ENCODE assay signal across 13 cellular contexts in genomic region chr1:16984717-16985116, GRCh38. TPM values are rescaled to one million over a fixed set of nuclear protein-coding genes. Genes with fewer than 3 reads are reported as not detected.
DNase-seq lines count a peak whose midpoint lies in the region; ATAC-seq and TF ChIP-seq lines count a peak whose summit lies in the region.
"Had no signal": no experiment of that assay in that cellular context is flagged by ENCODE, and none has a peak within 500 bp of the region (broad histone marks: within the 10 kb centered on the region; RNA-seq: fewer than 3 reads in every experiment).

No MANE protein-coding gene starts in this region.

- H3K9me3 ChIP-seq in MG63 (no peaks in the 10 kb centered on the region), HAP-1 (no peaks in the 10 kb centered on the region)

- no peak for ATAC-seq in stimulated activated naive CD8-positive, alpha-beta T cell treated with anti-CD3 and anti-CD28 coated beads, Interleukin-15, amount 100 ng/mL, for 72 hours

- DNase-seq in MG63 (peak; percentile 100), dermis blood vessel endothelial cell (peak; percentile 95), mesothelial cell of epicardium (ENCODE audit: low spot score in 2 of 2, unreplicated experiment in 2 of 2) (peak in 1 of 2 experiments; percentile 61), NCI-H526 (lab: John Stamatoyannopoulos, UW) (no peak), HAP-1 (ENCODE audit: low spot score in 2 of 2) (no peak), cerebellum (ENCODE audit: low spot score) (no peak)
- DNase-seq in stimulated activated naive CD8-positive, alpha-beta T cell treated with anti-CD3 and anti-CD28 coated beads, Interleukin-15, amount 100 ng/mL, for 72 hours = no peak
- DNase-seq: activated effector memory CD4-positive, alpha-beta T cell treated with Interleukin-2 at 50 U/mL for 16 hours; NCI-H1417; stimulated activated CD4-positive, alpha-beta T cell treated with anti-CD3 and anti-CD28 coated beads, Interleukin-12 subunit alpha, Interleukin-12 subunit beta, amount 100 ng/mL, for 4 hours; T-helper 2 cell had no signal

- peaks cover 28% of the 10 kb centered on the region for H3K4me1 Mint-ChIP-seq in mesothelial cell of epicardium
- peaks cover 12% of the 10 kb centered on the region for H3K4me1 Mint-ChIP-seq in stimulated activated naive CD8-positive, alpha-beta T cell treated with anti-CD3 and anti-CD28 coated beads, Interleukin-15, amount 100 ng/mL, for 72 hours

- no peak overlapping the region for H3K4me3 Mint-ChIP-seq in mesothelial cell of epicardium
- H3K4me3 Mint-ChIP-seq in stimulated activated naive CD8-positive, alpha-beta T cell treated with anti-CD3 and anti-CD28 coated beads, Interleukin-15, amount 100 ng/mL, for 72 hours = no peak overlapping the region
- H3K4me3 Mint-ChIP-seq: B cell had no signal

- H3K4me1 ChIP-seq in HAP-1 = no peaks in the 10 kb centered on the region

- peaks cover 3% of the 10 kb centered on the region for H3K36me3 Mint-ChIP-seq in mesothelial cell of epicardium

- H3K27ac Mint-ChIP-seq in mesothelial cell of epicardium = peak overlapping the region; percentile 88
- H3K27ac Mint-ChIP-seq in stimulated activated naive CD8-positive, alpha-beta T cell treated with anti-CD3 and anti-CD28 coated beads, Interleukin-15, amount 100 ng/mL, for 72 hours = no peak overlapping the region
- H3K27ac Mint-ChIP-seq: B cell had no signal

- no peaks in the 10 kb centered on the region for H3K27me3 ChIP-seq in MG63
- H3K27me3 ChIP-seq in HAP-1 (ENCODE audit: low read depth) = no peaks in the 10 kb centered on the region

- H3K27me3 Mint-ChIP-seq in mesothelial cell of epicardium (ENCODE audit: low read depth) = no peaks in the 10 kb centered on the region
- peaks cover 44% of the 10 kb centered on the region for H3K27me3 Mint-ChIP-seq in stimulated activated naive CD8-positive, alpha-beta T cell treated with anti-CD3 and anti-CD28 coated beads, Interleukin-15, amount 100 ng/mL, for 72 hours

- no peak for TF ChIP-seq CTCF in 22Rv1 (IDR thresholded peaks at IDR 0.05)
- TF ChIP-seq CTCF in mesothelial cell of epicardium (IDR thresholded peaks at IDR 0.05; ENCODE audit: unreplicated experiment) = no peak

- H3K27ac ChIP-seq in 22Rv1 = 0 out of 2 replicates have a peak overlapping the region, but pooled peaks have one; percentile 7

- in situ Hi-C loops in HAP-1 (cut with MboI; ENCODE audit: low sequenced_read_pairs) = no loop called here

- H3K9me3 Mint-ChIP-seq in mesothelial cell of epicardium = no peaks in the 10 kb centered on the region
- no peaks in the 10 kb centered on the region for H3K9me3 Mint-ChIP-seq in stimulated activated naive CD8-positive, alpha-beta T cell treated with anti-CD3 and anti-CD28 coated beads, Interleukin-15, amount 100 ng/mL, for 72 hours

- H3K36me3 ChIP-seq in MG63 (peaks cover 16% of the 10 kb centered on the region), HAP-1 (replicated peaks) (peaks cover 2% of the 10 kb centered on the region; the same call in 1 of the 2 replicates)

- H3K4me3 ChIP-seq in MG63 (no peak overlapping the region), HAP-1 (no peak overlapping the region)

RNA-seq across cellular contexts. Expression of gene MFAP2, which starts 4.3 kb away (rescaled TPM):
- total RNA-seq in MG63 (2014; rRNA removed; shearing (Covaris generic); ENCODE audit: low replicate concordance) = 112 and 123 TPM in 2 replicates
- 8.9 and 24.5 TPM in 2 replicates for total RNA-seq in dermis blood vessel endothelial cell
- 445 to 466 TPM (median 459 TPM) in 3 replicates for total RNA-seq in mesothelial cell of epicardium
- total RNA-seq in cerebellum = 17.7 TPM
- total RNA-seq: B cell had no signal

RNA-seq across cellular contexts. Expression of gene ATP13A2, which starts 27.0 kb away (rescaled TPM):
- total RNA-seq in MG63 (2014; rRNA removed; shearing (Covaris generic); ENCODE audit: low replicate concordance) = 28.6 and 31.1 TPM in 2 replicates
- total RNA-seq in dermis blood vessel endothelial cell (72.3 and 102 TPM in 2 replicates), mesothelial cell of epicardium (54.2 to 57.8 TPM (median 56.9 TPM) in 3 replicates), cerebellum (66.2 TPM)

Comparison
In these comparisons a context has a peak if more than half of its experiments do, and no peak if none do; other contexts are left out.
1. DNase-seq: peak in MG63 (single experiment) and dermis blood vessel endothelial cell (single experiment); none in stimulated activated naive CD8-positive, alpha-beta T cell treated with anti-CD3 and anti-CD28 coated beads, Interleukin-15, amount 100 ng/mL, for 72 hours (0 of 2), NCI-H526 (0 of 2), HAP-1 (0 of 2) and cerebellum (single experiment).